24 cellular contexts compared by ENCODE assay signal in the genomic region with DNA sequence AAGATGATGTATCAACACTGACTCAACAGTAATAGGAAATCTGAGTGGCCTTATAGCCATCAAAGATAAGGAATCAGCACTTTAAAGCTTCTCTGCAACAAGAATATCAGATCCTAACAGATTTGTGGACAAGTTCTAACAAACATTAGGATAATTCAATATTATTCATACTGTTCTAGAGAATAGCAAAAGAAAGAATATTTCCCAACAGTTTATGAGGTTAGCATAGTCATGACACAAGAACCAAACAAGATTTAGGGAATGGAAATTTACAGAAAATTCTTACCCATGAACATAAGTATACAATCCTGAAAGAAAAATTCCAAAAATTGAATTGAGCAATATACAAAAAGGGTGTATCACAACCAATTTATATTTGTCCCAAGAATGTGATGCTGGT.
DNase-seq lines count a peak whose midpoint lies in the region; ATAC-seq and TF ChIP-seq lines count a peak whose summit lies in the region.
"Had no signal": no experiment of that assay in that cellular context is flagged by ENCODE, and none has a peak within 500 bp of the region (broad histone marks: within the 10 kb centered on the region; RNA-seq: fewer than 3 reads in every experiment).

No MANE protein-coding gene starts in this region.

- H3K4me3 Mint-ChIP-seq in nephron progenitor cell: no peak overlapping the region
- H3K4me3 Mint-ChIP-seq: CD4-positive, CD25-positive, alpha-beta regulatory T cell; H9; HFFc6 had no signal

- peak overlapping the region; percentile 48 for H2AFZ ChIP-seq in ACC112 (ENCODE audit: low read length, unreplicated experiment)
- H2AFZ ChIP-seq: PC-9 had no signal

- no peaks in the 10 kb centered on the region for H3K36me3 Mint-ChIP-seq in nephron progenitor cell (ENCODE audit: low read depth)
- H3K36me3 Mint-ChIP-seq: CD4-positive, CD25-positive, alpha-beta regulatory T cell had no signal

- H3K79me2 ChIP-seq in ACC112 (ENCODE audit: control insufficient read depth, insufficient read depth, low read length, unreplicated experiment): no peaks in the 10 kb centered on the region

- H3K27me3 ChIP-seq in ACC112 (ENCODE audit: insufficient read depth, low read length) (no peaks in the 10 kb centered on the region), RWPE2 (ENCODE audit: insufficient read depth, poor library complexity, severe bottlenecking) (no peaks in the 10 kb centered on the region)

- H3K4me3 ChIP-seq in ACC112 (ENCODE audit: low read depth, low read length): no peak overlapping the region
- no peak overlapping the region for H3K4me3 ChIP-seq in RWPE2 (ENCODE audit: severe bottlenecking)
- H3K4me3 ChIP-seq: PC-9 had no signal

- H3K27me3 Mint-ChIP-seq in nephron progenitor cell (ENCODE audit: low read depth, poor library complexity): peaks cover 4% of the 10 kb centered on the region
- H3K27me3 Mint-ChIP-seq: CD4-positive, CD25-positive, alpha-beta regulatory T cell had no signal

- TF ChIP-seq CTCF in RWPE2 (IDR thresholded peaks at IDR 0.05; ENCODE audit: poor library complexity, severe bottlenecking) (no peak), nephron progenitor cell (IDR thresholded peaks at IDR 0.05) (no peak)

- H3K9me3 ChIP-seq in RWPE2 (ENCODE audit: severe bottlenecking): no peaks in the 10 kb centered on the region
- H3K9me3 ChIP-seq: SK-N-SH had no signal

- ATAC-seq in RWPE2 (ENCODE audit: low read depth): no peak
- ATAC-seq: HepG2 had no signal

- no peak overlapping the region for H3K27ac Mint-ChIP-seq in nephron progenitor cell
- H3K27ac Mint-ChIP-seq: CD4-positive, CD25-positive, alpha-beta regulatory T cell; H9; HFFc6 had no signal

- H3K36me3 ChIP-seq in ACC112 (ENCODE audit: insufficient read depth, low read length) (no peaks in the 10 kb centered on the region), RWPE2 (ENCODE audit: low read depth) (no peaks in the 10 kb centered on the region)

- H3K4me1 Mint-ChIP-seq in nephron progenitor cell: peaks cover 32% of the 10 kb centered on the region
- H3K4me1 Mint-ChIP-seq: CD4-positive, CD25-positive, alpha-beta regulatory T cell had no signal

- H3K4me1 ChIP-seq in ACC112 (ENCODE audit: control insufficient read depth, insufficient read depth, low read length, unreplicated experiment) (peaks cover 50% of the 10 kb centered on the region), RWPE2 (ENCODE audit: insufficient read depth, poor library complexity, severe bottlenecking) (peaks cover 50% of the 10 kb centered on the region)

- peak overlapping the region; percentile 92 for H3K27ac ChIP-seq in ACC112 (ENCODE audit: low read depth, low read length)
- peak overlapping the region; percentile 96 for H3K27ac ChIP-seq in RWPE2 (ENCODE audit: poor library complexity, severe bottlenecking)
- H3K27ac ChIP-seq: PC-9 had no signal

- DNase-seq in RWPE2 (ENCODE audit: low spot score): no peak
- DNase-seq in dedifferentiated amniotic fluid mesenchymal stem cell (ENCODE audit: extremely low spot score): peak; percentile 24
- DNase-seq in iris pigment epithelial cell (ENCODE audit: low read depth): peak; percentile 53
- DNase-seq in NCI-H446 (lab: John Stamatoyannopoulos, UW): no peak
- DNase-seq in NCI-H526 treated with DMSO at 0.1 percent for 48 hours (lab: John Stamatoyannopoulos, UW): no peak
- DNase-seq in nephron progenitor cell: no peak
- no peak for DNase-seq in activated CD4-positive, alpha-beta T cell treated with anti-CD3 and anti-CD28 coated beads for 1 hour
- DNase-seq: CD4-positive, CD25-positive, alpha-beta regulatory T cell; COR-L47; DMS79; H9; KBM-7; NCI-H1092; NCI-H1436; NCI-H187 treated with DMSO at 0.1 percent for 48 hours; NCI-H510A; NCI-H748 treated with DMSO at 0.1 percent for 48 hours; RPMI8226; SIG-M5; SK-N-SH had no signal

- H3K9me3 Mint-ChIP-seq in nephron progenitor cell: peaks cover 10% of the 10 kb centered on the region
- H3K9me3 Mint-ChIP-seq: H9, HFFc6 had no signal

Comparison
In these comparisons a context has a peak if more than half of its experiments do, and no peak if none do; other contexts are left out.
1. DNase-seq: peak in dedifferentiated amniotic fluid mesenchymal stem cell (single experiment) and iris pigment epithelial cell (single experiment); none in RWPE2 (single experiment), NCI-H446 (0 of 2), NCI-H526 treated with DMSO at 0.1 percent for 48 hours (single experiment), nephron progenitor cell (single experiment) and activated CD4-positive, alpha-beta T cell treated with anti-CD3 and anti-CD28 coated beads for 1 hour (single experiment).